In the genomic region with DNA sequence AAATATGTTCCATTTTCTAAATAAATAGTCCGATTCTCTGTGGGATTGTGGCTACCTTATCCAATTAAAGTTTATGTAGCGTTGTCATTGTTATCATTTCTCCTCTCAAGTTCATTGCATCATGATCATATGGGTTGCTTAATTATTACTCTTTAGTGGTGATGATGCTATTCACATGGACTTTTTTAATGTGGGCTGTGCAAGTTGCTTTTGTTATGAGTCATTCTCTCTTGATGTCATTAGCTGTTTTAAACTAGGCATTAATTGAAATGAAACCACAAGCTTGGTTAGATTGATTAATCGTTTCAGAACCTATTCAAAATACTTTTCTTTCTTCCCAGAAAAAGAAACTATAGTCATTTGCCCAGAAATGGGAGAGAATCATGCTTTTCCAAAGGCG, we compare ENCODE assay signal across 1 cellular context.
TF ChIP-seq lines count a peak whose summit lies in the region.

No MANE protein-coding gene starts in this region.

TF ChIP-seq in IMR-90, 13 proteins besides CTCF, POLR2A, EP300 and RAD21:
- TF ChIP-seq CHD1 (IDR thresholded peaks at IDR 0.05; ENCODE audit: low read depth, low read length) (no peak), MXI1 (IDR thresholded peaks at IDR 0.05; ENCODE audit: borderline replicate concordance, low read depth, low read length) (no peak), RCOR1 (IDR thresholded peaks at IDR 0.05; ENCODE audit: insufficient replicate concordance, low read length) (no peak), MAZ (IDR thresholded peaks at IDR 0.05; ENCODE audit: borderline replicate concordance, low read depth, low read length) (no peak), FOS (IDR thresholded peaks at IDR 0.05; ENCODE audit: low read depth, low read length) (peak; percentile 74; the same call in 1 of the 2 replicates), RFX5 (IDR thresholded peaks at IDR 0.05; ENCODE audit: low read depth, low read length) (no peak), SMC3 (IDR thresholded peaks at IDR 0.05; ENCODE audit: low read depth, low read length) (no peak), CEBPB (IDR thresholded peaks at IDR 0.05; ENCODE audit: low read depth, low read length) (peak; percentile 96), MAFK (IDR thresholded peaks at IDR 0.05; ENCODE audit: low read depth, low read length) (no peak), NFE2L2 (IDR thresholded peaks at IDR 0.05; ENCODE audit: low read depth, low read length) (no peak), ELK1 (IDR thresholded peaks at IDR 0.05; ENCODE audit: borderline replicate concordance, low read depth, low read length) (no peak), BHLHE40 (IDR thresholded peaks at IDR 0.05; ENCODE audit: low read depth, low read length) (peak; percentile 38; the same call in 1 of the 2 replicates), USF2 (IDR thresholded peaks at IDR 0.05; ENCODE audit: low read depth, low read length) (no peak)
